24 cellular contexts compared by ENCODE assay signal in genomic region chr1:238139713-238140112, GRCh38.
A peak's percentile ranks its signal among the peaks of the same experiment; 100 is the strongest.
DNase-seq lines count a peak whose midpoint lies in the region; ATAC-seq, FAIRE-seq and TF ChIP-seq lines count a peak whose summit lies in the region.
"Had no signal": no experiment of that assay in that cellular context is flagged by ENCODE, and none has a peak within 500 bp of the region (broad histone marks: within the 10 kb centered on the region; RNA-seq: fewer than 3 reads in every experiment).

No MANE protein-coding gene starts in this region.

- H3K36me3 ChIP-seq in PC-3 (ENCODE audit: low read depth, low read length) (no peaks in the 10 kb centered on the region), bronchial epithelial cell (ENCODE audit: control insufficient read depth, insufficient read depth, low read length) (no peaks in the 10 kb centered on the region)
- H3K36me3 ChIP-seq: BLaER1, MG63 had no signal

- H3K27me3 ChIP-seq in PC-3 (ENCODE audit: low read length) (no peaks in the 10 kb centered on the region), bronchial epithelial cell (ENCODE audit: control insufficient read depth, insufficient read depth, low read length) (no peaks in the 10 kb centered on the region)
- H3K27me3 ChIP-seq: BLaER1, MG63 had no signal

- POLR2A ChIA-PET in PC-3 (lab: Charles Lee; ENCODE audit: unreplicated experiment): no interaction called here

- TF ChIP-seq CTCF in PC-3 (conservative IDR thresholded peaks at IDR 0.05; ENCODE audit: low read depth, low read length) (no peak), bronchial epithelial cell (IDR thresholded peaks at IDR 0.05; ENCODE audit: insufficient read depth, low read length, severe bottlenecking) (no peak)

- no peak overlapping the region for H3K27ac ChIP-seq in PC-3 (ENCODE audit: low read length)
- H3K27ac ChIP-seq: BLaER1, RWPE1 had no signal

- H3K9ac ChIP-seq in PC-3 (ENCODE audit: low read length): no peak overlapping the region
- H3K9ac ChIP-seq: BLaER1 had no signal

- DNase-seq in EL: peak; percentile 1
- DNase-seq in PC-3: peak; percentile 12
- peak; percentile 29 for DNase-seq in bronchial epithelial cell (ENCODE audit: low read depth)
- peak; percentile 3 for DNase-seq in non-pigmented ciliary epithelial cell (ENCODE audit: low read depth)
- DNase-seq in NAMALWA (ENCODE audit: low spot score): no peak
- no peak for DNase-seq in GM19239 (ENCODE audit: insufficient read length, low spot score)
- DNase-seq in islet precursor cell: no peak
- DNase-seq: CD4-positive, CD25-positive, alpha-beta regulatory T cell; DMS53; GF-D8; MG63; NCI-H2029; NCI-H446 treated with DMSO at 0.1 percent for 48 hours; NCI-H526; NCI-H82; NK-92 treated with Interleukin-12 subunit alpha and Interleukin-12 subunit beta, amount 100 ng/mL, for 24 hours; SHP77 had no signal

- intact Hi-C loops in PC-3 (cut with micrococcal nuclease): no loop called here

- H4K20me1 ChIP-seq in PC-3 (ENCODE audit: low read length): no peaks in the 10 kb centered on the region
- H4K20me1 ChIP-seq: BLaER1 had no signal

- no peak overlapping the region for H3K4me3 ChIP-seq in PC-3 (ENCODE audit: low read length)
- no peak overlapping the region for H3K4me3 ChIP-seq in bronchial epithelial cell (ENCODE audit: low read depth, low read length)
- H3K4me3 ChIP-seq: BLaER1, K562, MG63 had no signal

- H3K9me2 ChIP-seq in PC-3 (replicated peaks; ENCODE audit: low read length): no peaks in the 10 kb centered on the region

- H3K4me1 ChIP-seq in PC-3 (ENCODE audit: insufficient read depth, low read length): no peaks in the 10 kb centered on the region
- H3K4me1 ChIP-seq: BLaER1 had no signal

- BruUV-seq in PC-3 (replicated peaks; lab: Mats Ljungman, UMichigan): no TSS peak

- no peak overlapping the region for H2AFZ ChIP-seq in PC-3 (ENCODE audit: low read length)

- FAIRE-seq in bronchial epithelial cell (lab: Jason Lieb, UNC) (no peak), GM19239 (lab: Jason Lieb, UNC) (no peak)
- FAIRE-seq: A204.1, GM12891, K562 had no signal

- ATAC-seq in PC-3 (no peak), GM18909 (IDR thresholded peaks at IDR 0.05; ENCODE audit: poor library complexity, unreplicated experiment) (no peak)
- ATAC-seq: HCT116, K562 had no signal

- H3K9me3 ChIP-seq in PC-3 (ENCODE audit: low read length): no peaks in the 10 kb centered on the region
- H3K9me3 ChIP-seq: BLaER1, MG63 had no signal

- CTCF ChIA-PET in PC-3 (lab: Charles Lee): no interaction called here

- H3K79me2 ChIP-seq in PC-3 (ENCODE audit: low read length): no peaks in the 10 kb centered on the region

- no peaks in the 10 kb centered on the region for H3F3A ChIP-seq in PC-3 (ENCODE audit: low read length, unreplicated experiment)

- no peak overlapping the region for H3K4me2 ChIP-seq in PC-3 (ENCODE audit: low read length)
- H3K4me2 ChIP-seq: BLaER1 had no signal

Comparison
In these comparisons a context has a peak if more than half of its experiments do, and no peak if none do; other contexts are left out.
1. DNase-seq: peak in EL (single experiment), PC-3 (single experiment), bronchial epithelial cell (single experiment) and non-pigmented ciliary epithelial cell (single experiment); none in NAMALWA (single experiment), GM19239 (single experiment) and islet precursor cell (single experiment).